ENCODE assay signal across 12 cellular contexts in genomic region chr1:91550961-91551360, GRCh38.
"Had no signal": no experiment of that assay in that cellular context is flagged by ENCODE, and none has a peak within 500 bp of the region (broad histone marks: within the 10 kb centered on the region; RNA-seq: fewer than 3 reads in every experiment).

No MANE protein-coding gene starts in this region.

- H3K27me3 ChIP-seq: gastrocnemius medialis, pancreas, transverse colon had no signal

- H3K27ac Mint-ChIP-seq: mesothelial cell of epicardium had no signal

- H3K4me3 Mint-ChIP-seq: mesothelial cell of epicardium had no signal

- H3K36me3 Mint-ChIP-seq: mesothelial cell of epicardium had no signal

- H3K27ac ChIP-seq: epithelial cell of prostate, gastrocnemius medialis, pancreas, transverse colon had no signal

- H3K9me3 Mint-ChIP-seq: mesothelial cell of epicardium had no signal

- H3K4me1 ChIP-seq: pancreas had no signal

- H3K4me3 ChIP-seq: gastrocnemius medialis, heart right ventricle, pancreas, transverse colon had no signal

- H3K9me3 ChIP-seq: gastrocnemius medialis, heart right ventricle, pancreas, transverse colon had no signal

- H3K36me3 ChIP-seq: gastrocnemius medialis, heart right ventricle, pancreas, transverse colon had no signal

- DNase-seq: activated CD4-positive, alpha-beta T cell treated with anti-CD3 and anti-CD28 coated beads, Interleukin-2, amount 50 U/mL, for 48 hours; activated gamma-delta T cell treated with Interleukin-2 at 50 U/mL for 16 hours; cortex of kidney; effector CD8-positive, alpha-beta T cell; gastrocnemius medialis; heart right ventricle; pancreas; stimulated activated CD4-positive, alpha-beta T cell treated with anti-CD3 and anti-CD28 coated beads, Interleukin-4, amount 100 ng/mL, for 4 hours; transverse colon had no signal

- ATAC-seq: activated CD4-positive, CD25-positive, alpha-beta regulatory T cell treated with anti-CD3 and anti-CD28 coated beads, Interleukin-2, amount 50 U/mL, for 24 hours; gastrocnemius medialis; heart right ventricle; pancreas had no signal
